ENCODE assay signal across 8 cellular contexts in the genomic region with DNA sequence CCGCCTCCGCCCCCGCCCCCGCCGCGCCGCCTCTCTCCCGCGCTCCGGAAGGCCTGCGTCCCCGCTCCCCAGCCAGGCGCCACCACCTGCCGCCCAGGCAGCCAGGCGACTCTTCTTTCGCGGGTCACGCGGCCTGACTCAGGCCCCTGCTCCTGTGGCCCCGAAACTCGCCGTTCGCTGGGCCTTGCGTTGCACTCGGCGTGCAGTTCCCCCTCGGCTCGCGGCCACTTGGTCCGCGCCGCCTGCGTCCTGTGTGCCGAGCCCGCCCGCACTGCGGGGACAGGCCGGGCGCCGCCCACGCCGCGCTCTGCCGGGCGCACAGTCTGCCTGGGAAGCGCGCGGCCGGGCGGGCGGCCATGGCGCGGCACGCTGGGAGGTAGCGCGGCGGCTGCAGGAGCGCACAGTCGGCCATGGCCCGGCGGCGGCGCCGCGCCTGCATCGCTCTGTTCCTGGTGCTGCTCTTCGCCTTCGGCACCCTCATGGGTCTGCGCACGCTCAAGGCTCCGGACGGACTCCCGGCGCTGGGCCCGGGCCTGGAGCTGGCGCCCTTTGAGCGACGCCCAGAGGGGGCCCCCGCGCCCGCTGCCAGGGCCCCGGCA. TPM values are rescaled to one million over a fixed set of nuclear protein-coding genes. Genes with fewer than 3 reads are reported as not detected.
DNase-seq lines count a peak whose midpoint lies in the region; ATAC-seq and FAIRE-seq lines count a peak whose summit lies in the region.

A gene with protein sequence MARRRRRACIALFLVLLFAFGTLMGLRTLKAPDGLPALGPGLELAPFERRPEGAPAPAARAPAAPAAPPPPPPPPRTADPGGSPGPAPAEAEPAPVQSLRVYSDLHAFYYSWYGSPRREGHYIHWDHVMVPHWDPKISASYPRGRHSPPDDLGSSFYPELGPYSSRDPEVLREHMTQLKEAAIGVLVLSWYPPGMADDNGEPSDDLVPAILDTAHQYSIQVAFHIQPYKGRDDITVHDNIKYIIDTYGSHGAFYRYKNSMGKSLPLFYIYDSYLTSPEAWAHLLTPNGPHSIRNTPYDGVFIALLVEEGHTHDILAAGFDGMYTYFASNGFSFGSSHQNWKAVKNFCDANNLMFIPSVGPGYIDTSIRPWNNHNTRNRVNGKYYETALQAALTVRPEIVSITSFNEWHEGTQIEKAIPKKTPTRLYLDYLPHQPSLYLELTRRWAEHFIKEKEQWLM (plus strand): TSS at position 75 of the 599 bp plus-strand sequence. CDS start 336 bp downstream, at position 411.

- peaks cover 0 to 8% of the 10 kb centered on the region in 2 donors for H3K27me3 ChIP-seq in naive thymus-derived CD4-positive, alpha-beta T cell (ENCODE audit: control insufficient read depth in 2 of 2, insufficient read depth in 2 of 2, low read length in 2 of 2)

- H3K27ac ChIP-seq in naive thymus-derived CD4-positive, alpha-beta T cell (ENCODE audit: low read depth, low read length) = no peak within 1 kb of the TSS

- peak; percentile 61 for ATAC-seq in HG03025 (IDR thresholded peaks at IDR 0.05; ENCODE audit: low FRiP score, unreplicated experiment)
- peak; percentile 81 for ATAC-seq in naive thymus-derived CD4-positive, alpha-beta T cell

- H3K9me3 ChIP-seq in naive thymus-derived CD4-positive, alpha-beta T cell (ENCODE audit: control insufficient read depth in 2 of 3, low read length in 3 of 3) = no peaks in the 10 kb centered on the region

- H3K4me3 ChIP-seq in naive thymus-derived CD4-positive, alpha-beta T cell (ENCODE audit: low read length) = no peak within 1 kb of the TSS

- H3K9me3 Mint-ChIP-seq in naive thymus-derived CD4-positive, alpha-beta T cell = no peaks in the 10 kb centered on the region

- intact Hi-C loops in naive thymus-derived CD4-positive, alpha-beta T cell (cut with micrococcal nuclease) = loop anchor here (2.0 kb wide), 2 partner anchors 15 to 29 kb away; partner anchors contain the start of genes EPHA10 (in 1 of the 2) and YRDC (in 1 of the 2)

- POLR2A ChIA-PET in naive thymus-derived CD4-positive, alpha-beta T cell (lab: Charles Lee) = interaction anchor here (1.3 kb wide), 1 partner anchor 14 kb away, joined by 5 read pairs; the partner anchor contains the start of genes C1orf122 and YRDC

- peaks cover 3 to 8% of the 10 kb centered on the region in 2 donors for H3K4me1 ChIP-seq in naive thymus-derived CD4-positive, alpha-beta T cell (ENCODE audit: control insufficient read depth in 2 of 2, insufficient read depth in 2 of 2, low read length in 2 of 2)

- peak; percentile 74 for FAIRE-seq in urothelium cell line (lab: Jason Lieb, UNC)

- peaks cover 0 to under 1% (median 0%) of the 10 kb centered on the region in 3 experiments for H3K36me3 ChIP-seq in naive thymus-derived CD4-positive, alpha-beta T cell (ENCODE audit: control insufficient read depth in 2 of 3, insufficient read depth in 3 of 3, low read length in 3 of 3)

- H3K36me3 Mint-ChIP-seq in naive thymus-derived CD4-positive, alpha-beta T cell = peaks cover 0 to 5% (median 1%) of the 10 kb centered on the region in 5 donors

- peaks cover 8 to 25% (median 14%) of the 10 kb centered on the region in 7 donors for H3K4me1 Mint-ChIP-seq in naive thymus-derived CD4-positive, alpha-beta T cell

- CTCF ChIA-PET in naive thymus-derived CD4-positive, alpha-beta T cell (lab: Charles Lee) = no interaction called here

- H3K4me3 Mint-ChIP-seq in naive thymus-derived CD4-positive, alpha-beta T cell = peak within 1 kb of the TSS; percentile 35 to 82 (median 75)

- H3K27me3 Mint-ChIP-seq in naive thymus-derived CD4-positive, alpha-beta T cell = peaks cover 33 to 43% (median 38%) of the 10 kb centered on the region in 5 donors

- DNase-seq in activated gamma-delta T cell treated with Interleukin-2 at 50 U/mL for 16 hours = peak; percentile 13
- DNase-seq in activated gamma-delta T cell (lab: John Stamatoyannopoulos, UW) = no peak
- DNase-seq in NCI-H510A treated with DMSO at 0.1 percent for 48 hours (lab: John Stamatoyannopoulos, UW) = peak; percentile 100
- DNase-seq in activated T-cell treated with anti-CD3 and anti-CD28 coated beads, Interleukin-2, amount 50 U/mL, for 48 hours = peak; percentile 49 to 58
- DNase-seq in fibroblast of peridontal ligament (ENCODE audit: extremely low read depth) = peak; percentile 42
- DNase-seq in naive thymus-derived CD4-positive, alpha-beta T cell = peak in 5 of 9 donors; percentile 4 to 57 (median 24)
- peak; percentile 81 for DNase-seq in urothelium cell line (ENCODE audit: low spot score)

- no peak within 1 kb of the TSS for H3K27ac Mint-ChIP-seq in naive thymus-derived CD4-positive, alpha-beta T cell

RNA-seq across cellular contexts. Expression of the gene that starts here (rescaled TPM):
- total RNA-seq in naive thymus-derived CD4-positive, alpha-beta T cell = 1 to 10 TPM in 4 of 5 experiments, under 1 TPM in 1; 0.66 to 2.1 (median 1.1) TPM
- 1 to 10 TPM in 1 of 2 donors, under 1 TPM in 1; 0.48 to 1.6 TPM for polyA plus RNA-seq in naive thymus-derived CD4-positive, alpha-beta T cell
